ENCODE assay signal across 8 cellular contexts in the genomic region with DNA sequence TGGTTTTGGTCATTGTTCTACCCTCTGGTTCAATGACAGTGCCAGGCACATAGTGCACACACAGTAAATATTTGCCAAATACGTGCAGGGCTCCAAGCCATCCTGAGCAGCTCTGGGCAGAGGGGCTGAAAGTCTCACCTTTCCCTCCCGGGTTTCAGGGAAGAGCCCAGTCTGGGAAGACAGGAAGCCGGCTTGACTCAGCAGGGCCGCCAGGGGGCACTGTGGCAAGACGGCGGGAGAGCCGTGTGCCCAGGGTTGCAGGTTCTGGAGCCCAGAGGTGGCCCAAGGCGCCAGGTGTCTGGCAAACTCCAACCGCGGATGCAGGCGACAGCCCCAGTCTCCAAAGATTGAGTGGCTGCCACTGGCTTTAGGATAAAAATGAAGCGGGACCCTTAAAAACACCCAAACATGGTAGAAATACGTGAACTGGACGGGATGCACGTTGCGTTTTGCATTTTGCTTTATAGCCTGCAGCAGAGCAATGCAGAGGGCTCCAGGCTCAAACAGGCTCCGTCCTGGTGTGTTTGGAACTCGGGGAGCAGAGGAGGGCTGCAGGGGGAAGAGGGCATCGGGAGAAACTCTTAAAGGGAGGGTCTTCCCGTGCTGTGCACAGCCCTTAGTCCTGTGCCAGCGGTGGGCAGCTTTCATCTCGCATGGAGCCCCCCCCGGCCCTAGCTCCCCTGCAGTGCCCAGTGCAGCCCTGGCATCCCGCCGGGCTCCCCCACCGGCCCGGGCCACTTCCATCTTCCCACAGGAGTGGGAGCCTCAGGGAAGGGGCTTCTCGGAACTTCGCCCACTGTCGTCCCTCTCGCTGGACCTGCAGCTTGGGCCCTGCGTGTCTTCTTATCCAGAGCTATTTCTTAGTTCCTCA. TPM values are rescaled to one million over a fixed set of nuclear protein-coding genes. Genes with fewer than 3 reads are reported as not detected.
DNase-seq lines count a peak whose midpoint lies in the region; ATAC-seq and TF ChIP-seq lines count a peak whose summit lies in the region.

No MANE protein-coding gene starts in this region.

- H3K4me1 Mint-ChIP-seq in activated naive CD4-positive, alpha-beta T cell treated with anti-CD3 and anti-CD28 coated beads, Interleukin-2, amount 10 ng/mL, durations not matched to agents 7 days and 5 days, result peaks cover 2% of the 10 kb centered on the region
- H3K4me1 Mint-ChIP-seq in activated naive CD4-positive, alpha-beta T cell treated with anti-CD3 and anti-CD28 coated beads for 36 hours (ENCODE audit: low read depth), result no peaks in the 10 kb centered on the region

- no peaks in the 10 kb centered on the region for H3K9me3 ChIP-seq in right atrium auricular region

- no peak overlapping the region for H3K27ac ChIP-seq in right atrium auricular region

- H3K36me3 Mint-ChIP-seq in activated naive CD4-positive, alpha-beta T cell treated with anti-CD3 and anti-CD28 coated beads, Interleukin-2, amount 10 ng/mL, durations not matched to agents 7 days and 5 days, result no peaks in the 10 kb centered on the region
- H3K36me3 Mint-ChIP-seq in activated naive CD4-positive, alpha-beta T cell treated with anti-CD3 and anti-CD28 coated beads for 36 hours (ENCODE audit: low read depth), result no peaks in the 10 kb centered on the region

- H3K4me1 ChIP-seq in right atrium auricular region, result no peaks in the 10 kb centered on the region

- ATAC-seq in HG02973 (IDR thresholded peaks at IDR 0.05; ENCODE audit: unreplicated experiment), result no peak

- no peak overlapping the region for H3K27ac Mint-ChIP-seq in activated naive CD4-positive, alpha-beta T cell treated with anti-CD3 and anti-CD28 coated beads, Interleukin-2, amount 10 ng/mL, durations not matched to agents 7 days and 5 days
- no peak overlapping the region for H3K27ac Mint-ChIP-seq in activated naive CD4-positive, alpha-beta T cell treated with anti-CD3 and anti-CD28 coated beads for 36 hours

- peaks cover 23% of the 10 kb centered on the region for H3K27me3 Mint-ChIP-seq in activated naive CD4-positive, alpha-beta T cell treated with anti-CD3 and anti-CD28 coated beads, Interleukin-2, amount 10 ng/mL, durations not matched to agents 7 days and 5 days
- H3K27me3 Mint-ChIP-seq in activated naive CD4-positive, alpha-beta T cell treated with anti-CD3 and anti-CD28 coated beads for 36 hours (ENCODE audit: low read depth), result peaks cover 8% of the 10 kb centered on the region

- DNase-seq in activated naive CD4-positive, alpha-beta T cell treated with anti-CD3 and anti-CD28 coated beads, Interleukin-2, amount 10 ng/mL, durations not matched to agents 7 days and 5 days, result peak; percentile 39
- no peak for DNase-seq in activated naive CD4-positive, alpha-beta T cell treated with anti-CD3 and anti-CD28 coated beads for 36 hours
- peak; percentile 77 for DNase-seq in NCI-H1092 treated with DMSO at 0.1 percent for 48 hours (lab: John Stamatoyannopoulos, UW)
- DNase-seq in activated T-cell treated with anti-CD3 and anti-CD28 coated beads, Interleukin-2, amount 50 U/mL, for 1 hour, result peak; percentile 48
- DNase-seq in right atrium auricular region (ENCODE audit: low spot score), result no peak
- DNase-seq in stimulated activated naive CD4-positive, alpha-beta T cell (lab: John Stamatoyannopoulos, UW), result peak in 4 of 6 experiments; percentile 5 to 19 (median 13)
- no peak for DNase-seq in MV-4-11 (lab: John Stamatoyannopoulos, UW)

- no peak overlapping the region for H3K4me3 ChIP-seq in right atrium auricular region

- intact Hi-C loops in activated naive CD4-positive, alpha-beta T cell treated with anti-CD3 and anti-CD28 coated beads for 36 hours (cut with micrococcal nuclease), result no loop called here

- no peaks in the 10 kb centered on the region for H3K9me3 Mint-ChIP-seq in activated naive CD4-positive, alpha-beta T cell treated with anti-CD3 and anti-CD28 coated beads, Interleukin-2, amount 10 ng/mL, durations not matched to agents 7 days and 5 days
- no peaks in the 10 kb centered on the region for H3K9me3 Mint-ChIP-seq in activated naive CD4-positive, alpha-beta T cell treated with anti-CD3 and anti-CD28 coated beads for 36 hours

- peak; percentile 34 to 79 for TF ChIP-seq CTCF in right atrium auricular region (IDR thresholded peaks at IDR 0.05)

- no peaks in the 10 kb centered on the region for H3K27me3 ChIP-seq in right atrium auricular region

- CTCF ChIA-PET in activated naive CD4-positive, alpha-beta T cell treated with anti-CD3 and anti-CD28 coated beads, Interleukin-2, amount 10 ng/mL, durations not matched to agents 7 days and 5 days (lab: Charles Lee), result interaction anchor here (0.8 to 3.3 kb wide), 10 partner anchors 9 to 341 kb away, joined by 3 to 15 read pairs (median 5); no protein-coding TSS in a partner anchor
- CTCF ChIA-PET in activated naive CD4-positive, alpha-beta T cell treated with anti-CD3 and anti-CD28 coated beads for 36 hours (lab: Charles Lee), result interaction anchor here (0.8 to 3.0 kb wide), 13 partner anchors 9 to 185 kb away, joined by 3 to 16 read pairs (median 4); a partner anchor contains a TSS

- no peaks in the 10 kb centered on the region for H3K36me3 ChIP-seq in right atrium auricular region

- H3K4me3 Mint-ChIP-seq in activated naive CD4-positive, alpha-beta T cell treated with anti-CD3 and anti-CD28 coated beads, Interleukin-2, amount 10 ng/mL, durations not matched to agents 7 days and 5 days, result no peak overlapping the region
- H3K4me3 Mint-ChIP-seq in activated naive CD4-positive, alpha-beta T cell treated with anti-CD3 and anti-CD28 coated beads for 36 hours, result no peak overlapping the region

RNA-seq across cellular contexts. Expression of a gene that starts 10.7 kb away (rescaled TPM):
- total RNA-seq in activated naive CD4-positive, alpha-beta T cell treated with anti-CD3 and anti-CD28 coated beads for 36 hours, result not detected
- not detected for total RNA-seq in right atrium auricular region

RNA-seq across cellular contexts. Expression of a gene that starts 18.4 kb away (rescaled TPM):
- not detected for total RNA-seq in activated naive CD4-positive, alpha-beta T cell treated with anti-CD3 and anti-CD28 coated beads for 36 hours
- total RNA-seq in right atrium auricular region, result not detected

RNA-seq across cellular contexts. Expression of a gene that starts 32.0 kb away (rescaled TPM):
- not detected for total RNA-seq in activated naive CD4-positive, alpha-beta T cell treated with anti-CD3 and anti-CD28 coated beads for 36 hours
- not detected for total RNA-seq in right atrium auricular region

RNA-seq across cellular contexts. Expression of a gene that starts 42.2 kb away (rescaled TPM):
- total RNA-seq in activated naive CD4-positive, alpha-beta T cell treated with anti-CD3 and anti-CD28 coated beads for 36 hours, result not detected
- not detected for total RNA-seq in right atrium auricular region

RNA-seq across cellular contexts. Expression of a gene that starts 55.2 kb away (rescaled TPM):
- total RNA-seq in activated naive CD4-positive, alpha-beta T cell treated with anti-CD3 and anti-CD28 coated beads for 36 hours, result not detected
- total RNA-seq in right atrium auricular region, result not detected

Comparison
In these comparisons a context has a peak if more than half of its experiments do, and no peak if none do; other contexts are left out.
1. DNase-seq: peak in activated naive CD4-positive, alpha-beta T cell treated with anti-CD3 and anti-CD28 coated beads, Interleukin-2, amount 10 ng/mL, durations not matched to agents 7 days and 5 days (single experiment), NCI-H1092 treated with DMSO at 0.1 percent for 48 hours (single experiment), activated T-cell treated with anti-CD3 and anti-CD28 coated beads, Interleukin-2, amount 50 U/mL, for 1 hour (single experiment) and stimulated activated naive CD4-positive, alpha-beta T cell (4 of 6); none in activated naive CD4-positive, alpha-beta T cell treated with anti-CD3 and anti-CD28 coated beads for 36 hours (single experiment), right atrium auricular region (single experiment) and MV-4-11 (single experiment).